Comparison of ENCODE assay signal across 10 cellular contexts in the genomic region with DNA sequence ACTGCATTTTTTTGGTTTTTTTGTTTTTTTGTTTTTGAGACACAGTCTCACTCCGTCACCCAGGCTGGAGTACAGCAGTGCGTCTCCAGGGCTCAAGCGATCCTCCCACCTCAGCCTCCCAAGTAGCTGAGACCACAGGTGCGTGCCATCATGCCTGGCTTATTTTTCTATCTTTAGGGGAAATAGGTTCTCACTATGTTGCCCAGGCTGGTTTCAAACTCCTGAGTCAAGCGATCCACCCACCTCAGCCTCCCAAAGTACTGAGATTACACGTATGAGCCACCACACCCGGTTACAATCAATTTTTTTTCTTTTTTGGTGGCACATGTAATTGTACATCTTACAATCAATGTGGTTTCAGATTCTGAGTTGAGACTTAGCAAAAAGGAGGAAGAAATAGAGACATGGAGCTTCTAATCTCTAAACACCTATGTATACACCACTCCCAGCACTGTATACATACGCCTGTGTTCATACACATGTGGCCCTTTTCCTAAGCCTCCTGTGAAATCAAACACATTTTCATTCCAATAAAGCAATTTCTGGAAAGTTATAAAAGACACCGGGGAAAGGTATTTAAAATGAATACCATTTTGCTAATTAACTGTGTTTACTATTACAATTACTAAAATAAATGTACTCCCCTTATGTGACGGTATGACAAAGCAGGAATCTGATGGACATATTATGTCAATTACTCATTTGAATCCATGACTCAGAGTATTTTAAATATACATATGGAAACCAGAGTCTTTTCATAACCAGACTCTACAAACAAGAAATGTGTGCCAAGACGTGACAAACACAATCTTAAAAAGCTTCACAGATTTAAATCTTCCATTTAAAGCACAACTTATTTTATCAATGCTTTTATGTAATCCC. TPM values are rescaled to one million over a fixed set of nuclear protein-coding genes. Genes with fewer than 3 reads are reported as not detected.
DNase-seq lines count a peak whose midpoint lies in the region; ATAC-seq and TF ChIP-seq lines count a peak whose summit lies in the region.
"Had no signal": no experiment of that assay in that cellular context is flagged by ENCODE, and none has a peak within 500 bp of the region (broad histone marks: within the 10 kb centered on the region; RNA-seq: fewer than 3 reads in every experiment).

No MANE protein-coding gene starts in this region.

- no peak for TF ChIP-seq CTCF in ovary (IDR thresholded peaks at IDR 0.05)

- no peak for TF ChIP-seq POLR2A in ovary (IDR thresholded peaks at IDR 0.05)

- no peak for TF ChIP-seq EP300 in ovary (IDR thresholded peaks at IDR 0.05)

- peaks cover 57% of the 10 kb centered on the region for H3F3A ChIP-seq in GM23248 (ENCODE audit: insufficient read depth)

- H3K9me3 Mint-ChIP-seq in effector memory CD8-positive, alpha-beta T cell: no peaks in the 10 kb centered on the region

- peaks cover 8% of the 10 kb centered on the region for H3K36me3 Mint-ChIP-seq in effector memory CD8-positive, alpha-beta T cell (ENCODE audit: insufficient read depth)

- H3K4me1 Mint-ChIP-seq in effector memory CD8-positive, alpha-beta T cell (ENCODE audit: low read depth in 2 of 2): peaks cover 27 to 53% of the 10 kb centered on the region in 2 donors

- no peak overlapping the region for H3K4me3 Mint-ChIP-seq in effector memory CD8-positive, alpha-beta T cell

- no peak for ATAC-seq in effector memory CD8-positive, alpha-beta T cell (replicated peaks)
- no peak for ATAC-seq in GM18520 (IDR thresholded peaks at IDR 0.05; ENCODE audit: unreplicated experiment)

- H3K9me3 ChIP-seq in GM23248 (ENCODE audit: low read depth): no peaks in the 10 kb centered on the region
- no peaks in the 10 kb centered on the region for H3K9me3 ChIP-seq in ovary

- peak overlapping the region; percentile 59 for H3K4me2 ChIP-seq in GM23248 (ENCODE audit: unreplicated experiment)

- intact Hi-C loops in ovary (cut with DNase I): no loop called here

- H3K27me3 Mint-ChIP-seq in effector memory CD8-positive, alpha-beta T cell: no peaks in the 10 kb centered on the region

- peak overlapping the region; percentile 65 for H3K27ac ChIP-seq in GM23248
- H3K27ac ChIP-seq in ovary: no peak overlapping the region
- H3K27ac ChIP-seq: VCaP had no signal

- H3K36me3 ChIP-seq in GM23248 (ENCODE audit: low read depth) (no peaks in the 10 kb centered on the region), ovary (no peaks in the 10 kb centered on the region)

- peak overlapping the region; percentile 7 for H3K4me3 ChIP-seq in GM23248
- no peak overlapping the region for H3K4me3 ChIP-seq in ovary

- no peak overlapping the region for H2AFZ ChIP-seq in GM23248

- peak overlapping the region; percentile 9 to 17 for H3K27ac Mint-ChIP-seq in effector memory CD8-positive, alpha-beta T cell

- H3K27me3 ChIP-seq in GM23248 (replicated peaks; ENCODE audit: insufficient read depth) (no peaks in the 10 kb centered on the region), ovary (no peaks in the 10 kb centered on the region)

- 52% methylated on average over 11 of the region's 11 CpGs for WGBS in GM23248 (ENCODE audit: low coverage in 1 of 2, low lambda C conversion rate in 2 of 2, missing lambda C conversion rate in 2 of 2), 2 experiments
- WGBS in ovary, 3 donors: 85 to 90% (median 86%) methylated on average over 11 of the region's 11 CpGs

- DNase-seq in GM23248 (peak; percentile 89), RPMI7951 (ENCODE audit: low read depth) (peak; percentile 70), NCI-H69 (lab: John Stamatoyannopoulos, UW) (no peak), ovary (no peak)
- DNase-seq in effector memory CD8-positive, alpha-beta T cell: no peak
- peak; percentile 3 to 38 (median 10) for DNase-seq in stimulated activated CD4-positive, alpha-beta T cell treated with anti-CD3 and anti-CD28 coated beads, TNF-alpha, amount 100 ng/mL, for 24 hours (ENCODE audit: low read depth in 3 of 3)
- DNase-seq: effector CD8-positive, alpha-beta T cell; midbrain had no signal

- no peaks in the 10 kb centered on the region for H3K9me2 ChIP-seq in GM23248 (ENCODE audit: insufficient read depth)

- in situ Hi-C loops in GM23248 (cut with MboI): no loop called here

- H3K9ac ChIP-seq in GM23248: peak overlapping the region; percentile 18

- peaks cover 61% of the 10 kb centered on the region for H3K4me1 ChIP-seq in GM23248 (ENCODE audit: insufficient read depth)
- peaks cover 10% of the 10 kb centered on the region for H3K4me1 ChIP-seq in ovary (ENCODE audit: insufficient read depth)

- H4K20me1 ChIP-seq in GM23248 (ENCODE audit: insufficient read depth): no peaks in the 10 kb centered on the region; the same call in 1 of the 2 replicates

- peaks cover 98% of the 10 kb centered on the region for H3K79me2 ChIP-seq in GM23248 (ENCODE audit: insufficient read depth)

RNA-seq across cellular contexts. Expression of a gene that starts 40.9 kb away (rescaled TPM):
- total RNA-seq in GM23248 (2014; rRNA removed; shearing (Covaris generic)): 19.1 and 21.1 TPM in 2 replicates
- polyA plus RNA-seq in GM23248 (2016; fragmentation: Nextera tagmentation; extraction: Ambion mirVana) (6.6 and 6.8 TPM in 2 replicates), ovary (10 to 100 TPM; 15.1 to 22.9 TPM)
- total RNA-seq in RPMI7951 (2014; rRNA removed; shearing (Covaris generic)): 14.5 and 15.9 TPM in 2 replicates
- 10 to 100 TPM; 21.9 to 40.3 (median 29.2) TPM for total RNA-seq in ovary

Comparison
In these comparisons a context has a peak if more than half of its experiments do, and no peak if none do; other contexts are left out.
1. DNase-seq: peak in GM23248 (single experiment), RPMI7951 (single experiment) and stimulated activated CD4-positive, alpha-beta T cell treated with anti-CD3 and anti-CD28 coated beads, TNF-alpha, amount 100 ng/mL, for 24 hours (3 of 3); none in effector memory CD8-positive, alpha-beta T cell (0 of 3), NCI-H69 (single experiment) and ovary (0 of 5).